ENCODE assay signal across 8 cellular contexts in genomic region chr2:97589598-97590510, GRCh38. TPM values are rescaled to one million over a fixed set of nuclear protein-coding genes. Genes with fewer than 3 reads are reported as not detected.
DNase-seq lines count a peak whose midpoint lies in the region; ATAC-seq, FAIRE-seq and TF ChIP-seq lines count a peak whose summit lies in the region.
"Not testable (repeated sequence)": the region's sequence is repeated elsewhere in the genome, so short reads cannot be mapped to it uniquely, and the experiment has no call there.

Gene ANKRD36B (minus strand): TSS chr2:97589877. CDS start chr2:97589685, 192 bp downstream.

- H3K36me3 ChIP-seq in keratinocyte (ENCODE audit: control insufficient read depth in 2 of 2, extremely low read depth in 1 of 2, insufficient read depth in 2 of 2, low read length in 2 of 2); upper lobe of left lung: not testable (repeated sequence)

- H3K27ac ChIP-seq in keratinocyte (ENCODE audit: control insufficient read depth, insufficient read depth, low read length) (peak within 1 kb of the TSS; percentile 76), upper lobe of left lung (peak within 1 kb of the TSS; percentile 85 to 95 (median 92))

- H3K4me2 ChIP-seq in keratinocyte (ENCODE audit: control insufficient read depth, extremely low read depth, insufficient read depth, low read depth, low read length): peak within 1 kb of the TSS; percentile 80

- DNase-seq in GM12892 (ENCODE audit: insufficient read length): peak; percentile 19
- peak; percentile 82 for DNase-seq in M059J (ENCODE audit: low read depth)
- peak; percentile 30 to 38 (median 36) for DNase-seq in activated CD8-positive, alpha-beta memory T cell treated with anti-CD3 and anti-CD28 coated beads for 48 hours (ENCODE audit: low read depth in 2 of 3, low spot score in 2 of 3)
- DNase-seq in dermis microvascular lymphatic vessel endothelial cell (ENCODE audit: low read depth in 2 of 2): peak; percentile 15 to 54
- DNase-seq in keratinocyte (ENCODE audit: low read depth, low spot score); skeletal muscle cell (ENCODE audit: low read depth): not testable (repeated sequence)
- peak; percentile 76 to 83 for DNase-seq in upper lobe of left lung

- H3K79me2 ChIP-seq in keratinocyte (ENCODE audit: control insufficient read depth, insufficient read depth, low read length): not testable (repeated sequence)

- dilution Hi-C loops in keratinocyte (cut with MboI; ENCODE audit: extremely low pct_ligation_motif_present, low sequenced_read_pairs): not testable (repeated sequence)

- 0% methylated on average over 3 to 16 of the region's 90 CpGs for WGBS in upper lobe of left lung, 2 donors

- TF ChIP-seq CTCF in keratinocyte (optimal IDR thresholded peaks at IDR 0.05 in 1 of 3, IDR thresholded peaks at IDR 0.05 in 1 of 3, conservative IDR thresholded peaks at IDR 0.05 in 1 of 3; ENCODE audit: extremely low read depth in 1 of 3, insufficient read depth in 2 of 3, low read length in 3 of 3); upper lobe of left lung (IDR thresholded peaks at IDR 0.05): not testable (repeated sequence)

- H3K9me3 ChIP-seq in keratinocyte (ENCODE audit: control insufficient read depth, low read depth, low read length); upper lobe of left lung: not testable (repeated sequence)

- TF ChIP-seq POLR2A in GM12892 (IDR thresholded peaks at IDR 0.05; ENCODE audit: low read depth, low read length): peak; percentile 45; the same call in 1 of the 2 replicates
- not testable (repeated sequence) for TF ChIP-seq POLR2A in upper lobe of left lung (IDR thresholded peaks at IDR 0.05)

- H3K27me3 ChIP-seq in keratinocyte (ENCODE audit: control insufficient read depth, extremely low read depth, insufficient read depth, low read length); upper lobe of left lung: not testable (repeated sequence)

- peak within 1 kb of the TSS; percentile 44 to 67 (median 67) for H3K4me3 ChIP-seq in keratinocyte (ENCODE audit: control insufficient read depth in 2 of 3, extremely low read depth in 1 of 3, insufficient read depth in 2 of 3, low read depth in 1 of 3, low read length in 3 of 3)
- H3K4me3 ChIP-seq in skeletal muscle cell (ENCODE audit: low read depth, low read length): peak within 1 kb of the TSS; percentile 59
- H3K4me3 ChIP-seq in upper lobe of left lung: peak within 1 kb of the TSS; percentile 47 to 76 (median 62)

- H4K20me1 ChIP-seq in keratinocyte (ENCODE audit: control insufficient read depth, extremely low read depth, insufficient read depth, low read length): not testable (repeated sequence)

- ATAC-seq in HG02588 (IDR thresholded peaks at IDR 0.05; ENCODE audit: unreplicated experiment) (peak; percentile 61), upper lobe of left lung (ENCODE audit: low FRiP score in 2 of 2) (peak; percentile 89 to 91)

- not testable (repeated sequence) for TF ChIP-seq EP300 in upper lobe of left lung (IDR thresholded peaks at IDR 0.05)

- peak within 1 kb of the TSS; percentile 83 for H2AFZ ChIP-seq in keratinocyte (ENCODE audit: control insufficient read depth, low read length)

- H3K4me1 ChIP-seq in keratinocyte (ENCODE audit: control insufficient read depth, extremely low read depth, insufficient read depth, low read length); upper lobe of left lung: not testable (repeated sequence)

- peak within 1 kb of the TSS; percentile 81 for H3K9ac ChIP-seq in keratinocyte (ENCODE audit: control insufficient read depth, extremely low read depth, insufficient read depth, low read length)

- not testable (repeated sequence) for H3K9me1 ChIP-seq in keratinocyte (ENCODE audit: control insufficient read depth, extremely low read depth, insufficient read depth, low read length)

- not testable (repeated sequence) for FAIRE-seq in GM12892 (lab: Jason Lieb, UNC); keratinocyte (lab: Jason Lieb, UNC)

RNA-seq across cellular contexts. Expression of gene ANKRD36B, which starts in this region (rescaled TPM):
- 13.8 TPM for polyA plus RNA-seq in GM12892 (2012; ENCODE audit: missing spikeins)
- 1.4 and 4.8 TPM in 2 replicates for total RNA-seq in M059J (2014; rRNA removed; shearing (Covaris generic))
- total RNA-seq in dermis microvascular lymphatic vessel endothelial cell (40.0 and 45.3 TPM in 2 replicates), upper lobe of left lung (100 to 1,000 TPM in 1 of 6 donors, 10 to 100 TPM in 5; 11.0 to 211 (median 37.5) TPM)
- polyA plus RNA-seq in keratinocyte: 6.1 to 11.9 TPM (median 7.6 TPM) in 3 replicates
- polyA plus RNA-seq in keratinocyte (2011; ENCODE audit: low read depth): 12.2 TPM
- 0.64 and 0.95 TPM in 2 replicates for polyA plus RNA-seq in keratinocyte (2011; cell fraction: cytosol; rRNA removed)
- 42.4 and 54.8 TPM in 2 replicates for polyA plus RNA-seq in keratinocyte (2011; cell fraction: nucleus; rRNA removed)
- 3.4 TPM in 2 replicates for polyA plus RNA-seq in keratinocyte (2012; ENCODE audit: low replicate concordance)
- polyA minus RNA-seq in keratinocyte: 8.7 to 43.1 TPM (median 27.9 TPM) in 3 replicates
- 4.2 TPM for polyA minus RNA-seq in keratinocyte (2011; cell fraction: cytosol; rRNA and poly(A)+ RNA removed)
- polyA minus RNA-seq in keratinocyte (2011; cell fraction: nucleus; rRNA and poly(A)+ RNA removed): 37.7 and 93.9 TPM in 2 replicates
